28 cellular contexts compared by ENCODE assay signal in the genomic region with DNA sequence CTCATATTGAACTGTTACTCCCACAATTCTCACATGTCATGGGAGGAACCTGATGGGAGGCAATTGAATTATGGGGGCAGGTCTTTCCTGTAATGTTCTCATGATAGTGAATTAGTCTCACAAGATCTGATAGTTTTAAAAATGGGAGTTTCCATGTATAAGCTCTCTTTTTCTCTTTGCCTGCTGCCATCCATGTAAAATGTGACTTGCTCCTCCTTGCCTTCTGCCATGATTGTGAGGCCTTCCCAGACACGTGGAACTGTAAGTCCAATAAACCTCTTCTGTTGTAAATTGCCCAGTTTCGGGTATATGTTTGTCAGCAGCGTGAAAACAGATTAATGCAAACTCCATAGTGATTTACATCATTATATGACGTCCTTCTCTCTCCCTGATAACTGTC.
"Had no signal": no experiment of that assay in that cellular context is flagged by ENCODE, and none has a peak within 500 bp of the region (broad histone marks: within the 10 kb centered on the region; RNA-seq: fewer than 3 reads in every experiment).

No MANE protein-coding gene starts in this region.

- H3K27me3 ChIP-seq: colonic mucosa, dorsolateral prefrontal cortex, esophagus muscularis mucosa, esophagus squamous epithelium, foreskin keratinocyte, gastrocnemius medialis, heart left ventricle, heart right ventricle, hepatocyte had no signal

- DNase-seq: colonic mucosa; cortex of kidney; dermis blood vessel endothelial cell; dorsolateral prefrontal cortex; effector CD4-positive, alpha-beta T cell; effector CD8-positive, alpha-beta T cell; effector memory CD4-positive, alpha-beta T cell; effector memory CD8-positive, alpha-beta T cell; erythroblast; esophagus squamous epithelium; foreskin fibroblast; foreskin keratinocyte; foreskin melanocyte; gastrocnemius medialis; glutamatergic neuron; head of caudate nucleus; heart left ventricle; heart right ventricle had no signal

- H3K27ac ChIP-seq: colonic mucosa, coronary artery, dorsolateral prefrontal cortex, epithelial cell of prostate, esophagus muscularis mucosa, esophagus squamous epithelium, foreskin keratinocyte, gastrocnemius medialis, heart left ventricle, heart right ventricle, hepatocyte had no signal

- H3K4me2 ChIP-seq: hepatocyte had no signal

- H3K9me3 ChIP-seq: colonic mucosa, gastrocnemius medialis had no signal

- H3K79me2 ChIP-seq: hepatocyte had no signal

- ATAC-seq: effector memory CD8-positive, alpha-beta T cell; esophagus mucosa; foreskin keratinocyte; gastrocnemius medialis; heart left ventricle; heart right ventricle had no signal

- FAIRE-seq: colon, endometrium, endothelial cell of umbilical vein, frontal cortex had no signal

- H3K27ac Mint-ChIP-seq: dendritic cell treated with granulocyte-macrophage colony-stimulating factor and Interleukin-4, amounts not matched to agents 40 ng/mL and 50 ng/mL, for 4 days; effector memory CD8-positive, alpha-beta T cell had no signal

- H3K4me3 ChIP-seq: colonic mucosa, coronary artery, dorsolateral prefrontal cortex, esophagus muscularis mucosa, esophagus squamous epithelium, gastrocnemius medialis, heart left ventricle, heart right ventricle, hepatocyte had no signal

- H3K36me3 ChIP-seq: colonic mucosa, esophagus muscularis mucosa, esophagus squamous epithelium, gastrocnemius medialis, heart left ventricle, heart right ventricle had no signal

- H3K27me3 Mint-ChIP-seq: dendritic cell treated with granulocyte-macrophage colony-stimulating factor and Interleukin-4, amounts not matched to agents 40 ng/mL and 50 ng/mL, for 4 days; effector memory CD8-positive, alpha-beta T cell had no signal

- H2AFZ ChIP-seq: hepatocyte had no signal

- H3K4me3 Mint-ChIP-seq: dendritic cell treated with granulocyte-macrophage colony-stimulating factor and Interleukin-4, amounts not matched to agents 40 ng/mL and 50 ng/mL, for 4 days; effector memory CD8-positive, alpha-beta T cell had no signal

- H3K4me1 ChIP-seq: colonic mucosa, esophagus muscularis mucosa, esophagus squamous epithelium, foreskin keratinocyte, gastrocnemius medialis, heart left ventricle, heart right ventricle had no signal
